22 cellular contexts compared by ENCODE assay signal in the genomic region with DNA sequence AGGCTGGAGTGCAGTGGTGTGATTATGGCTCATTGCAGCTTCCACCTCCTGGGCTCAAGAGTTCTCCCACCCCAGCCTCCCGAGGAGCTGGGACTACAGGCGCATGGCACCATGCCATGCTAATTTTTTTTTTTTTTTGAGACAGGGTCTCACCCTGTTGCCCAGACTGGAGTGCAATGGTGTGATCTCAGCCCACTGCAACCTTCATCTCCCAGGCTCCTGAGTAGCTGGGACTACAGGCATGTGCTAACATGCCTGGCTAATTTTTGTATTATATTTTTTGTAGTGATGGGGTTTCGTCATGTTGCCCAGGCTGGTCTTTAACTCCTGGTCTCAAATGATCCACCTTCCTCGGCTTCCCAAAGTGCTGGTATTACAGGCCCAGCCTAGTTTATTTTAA. TPM values are rescaled to one million over a fixed set of nuclear protein-coding genes. Genes with fewer than 3 reads are reported as not detected.
DNase-seq lines count a peak whose midpoint lies in the region; ATAC-seq, FAIRE-seq and TF ChIP-seq lines count a peak whose summit lies in the region.
"Had no signal": no experiment of that assay in that cellular context is flagged by ENCODE, and none has a peak within 500 bp of the region (broad histone marks: within the 10 kb centered on the region; RNA-seq: fewer than 3 reads in every experiment).

No MANE protein-coding gene starts in this region.

- POLR2A ChIA-PET in A549 (lab: Yijun Ruan, JAX) = no interaction called here
- POLR2A ChIA-PET in naive thymus-derived CD4-positive, alpha-beta T cell (lab: Charles Lee) = no interaction called here

- no peak for ATAC-seq in A549
- ATAC-seq in effector memory CD8-positive, alpha-beta T cell (replicated peaks) = no peak
- ATAC-seq in GM21717 (IDR thresholded peaks at IDR 0.05; ENCODE audit: unreplicated experiment) = no peak
- no peak for ATAC-seq in naive thymus-derived CD4-positive, alpha-beta T cell
- ATAC-seq: left lung, Right ventricle myocardium inferior had no signal

- 72% methylated on average over 4 of the region's 4 CpGs for WGBS in A549 (ENCODE audit: missing lambda C conversion rate)

- no peaks in the 10 kb centered on the region for H3K36me3 ChIP-seq in astrocyte (ENCODE audit: insufficient read depth, low read length)
- H3K36me3 ChIP-seq in naive thymus-derived CD4-positive, alpha-beta T cell (ENCODE audit: control insufficient read depth in 2 of 3, insufficient read depth in 3 of 3, low read length in 3 of 3) = no peaks in the 10 kb centered on the region
- H3K36me3 ChIP-seq: left lung, sigmoid colon had no signal

- H3K4me2 ChIP-seq in A549 (0 out of 3 replicates have a peak overlapping the region, but pooled peaks have one; percentile 4), astrocyte (ENCODE audit: low read length) (no peak overlapping the region)

- H3K4me3 ChIP-seq in A549 (no peak overlapping the region), GM12864 (ENCODE audit: low read depth, low read length) (peak overlapping the region; percentile 62), astrocyte (ENCODE audit: insufficient read depth, low read depth, low read length) (no peak overlapping the region)
- H3K4me3 ChIP-seq in naive thymus-derived CD4-positive, alpha-beta T cell (ENCODE audit: low read length) = no peak overlapping the region
- H3K4me3 ChIP-seq: left lung, sigmoid colon, testis had no signal

- FAIRE-seq in A549 (lab: Jason Lieb, UNC) (no peak), astrocyte (lab: Jason Lieb, UNC) (no peak)
- FAIRE-seq: endothelial cell of umbilical vein had no signal

- intact Hi-C loops in naive thymus-derived CD4-positive, alpha-beta T cell (cut with micrococcal nuclease) = loop anchor here in 1 of 2 donors (5.0 kb wide), 2 partner anchors 48 to 98 kb away; a partner anchor contains a TSS

- no peaks in the 10 kb centered on the region for H3K79me2 ChIP-seq in astrocyte (ENCODE audit: insufficient read depth, low read length)

- H3K4me1 Mint-ChIP-seq in astrocyte (ENCODE audit: low read depth, unreplicated experiment) = peaks cover 12% of the 10 kb centered on the region
- H3K4me1 Mint-ChIP-seq in effector memory CD8-positive, alpha-beta T cell (ENCODE audit: low read depth in 2 of 2) = peaks cover 12 to 15% of the 10 kb centered on the region in 2 donors
- H3K4me1 Mint-ChIP-seq in naive thymus-derived CD4-positive, alpha-beta T cell = peaks cover 9 to 21% (median 16%) of the 10 kb centered on the region in 7 donors

- H3K36me3 Mint-ChIP-seq in astrocyte (ENCODE audit: low read depth, unreplicated experiment) = no peaks in the 10 kb centered on the region
- H3K36me3 Mint-ChIP-seq in effector memory CD8-positive, alpha-beta T cell (ENCODE audit: insufficient read depth) = peaks cover 2% of the 10 kb centered on the region
- no peaks in the 10 kb centered on the region for H3K36me3 Mint-ChIP-seq in naive thymus-derived CD4-positive, alpha-beta T cell

- H3K9me3 Mint-ChIP-seq in astrocyte (ENCODE audit: unreplicated experiment) = no peaks in the 10 kb centered on the region
- H3K9me3 Mint-ChIP-seq in effector memory CD8-positive, alpha-beta T cell = no peaks in the 10 kb centered on the region
- H3K9me3 Mint-ChIP-seq in naive thymus-derived CD4-positive, alpha-beta T cell = peaks cover 0 to 3% (median 0%) of the 10 kb centered on the region in 11 donors
- H3K9me3 Mint-ChIP-seq: dendritic cell treated with granulocyte-macrophage colony-stimulating factor and Interleukin-4, amounts not matched to agents 40 ng/mL and 50 ng/mL, for 4 days; H9; neural crest cell had no signal

- peak overlapping the region; percentile 67 for H3K27ac Mint-ChIP-seq in astrocyte (ENCODE audit: unreplicated experiment)
- H3K27ac Mint-ChIP-seq in effector memory CD8-positive, alpha-beta T cell = no peak overlapping the region
- no peak overlapping the region for H3K27ac Mint-ChIP-seq in naive thymus-derived CD4-positive, alpha-beta T cell
- H3K27ac Mint-ChIP-seq: dendritic cell treated with granulocyte-macrophage colony-stimulating factor and Interleukin-4, amounts not matched to agents 40 ng/mL and 50 ng/mL, for 4 days had no signal

- TF ChIP-seq EP300 in A549 (IDR thresholded peaks at IDR 0.05) = no peak

- H3K9me3 ChIP-seq in A549 = no peaks in the 10 kb centered on the region
- H3K9me3 ChIP-seq in astrocyte (ENCODE audit: insufficient read depth, low read depth, low read length) = no peaks in the 10 kb centered on the region
- no peaks in the 10 kb centered on the region for H3K9me3 ChIP-seq in naive thymus-derived CD4-positive, alpha-beta T cell (ENCODE audit: control insufficient read depth in 2 of 3, low read length in 3 of 3)
- H3K9me3 ChIP-seq: left lung, sigmoid colon, testis had no signal

- DNase-seq in A549 (ENCODE audit: low read depth in 1 of 2, low spot score in 1 of 2) = no peak
- no peak for DNase-seq in GM12864 (ENCODE audit: low read depth)
- DNase-seq in NCI-H1694 (lab: John Stamatoyannopoulos, UW) = peak; percentile 55
- no peak for DNase-seq in astrocyte (ENCODE audit: low read depth)
- no peak for DNase-seq in effector memory CD8-positive, alpha-beta T cell
- DNase-seq in SKM-1 (lab: John Stamatoyannopoulos, UW; ENCODE audit: unreplicated experiment) = no peak
- DNase-seq in naive thymus-derived CD4-positive, alpha-beta T cell = no peak
- DNase-seq: activated CD4-positive, alpha-beta T cell treated with anti-CD3 and anti-CD28 coated beads, Interleukin-2, amount 50 U/mL, for 4 hours; activated gamma-delta T cell; GDM1; H9; KBM-7; left lung; posterior cingulate gyrus; sigmoid colon; testis had no signal

- no peak for TF ChIP-seq POLR2A in A549 (IDR thresholded peaks at IDR 0.05; ENCODE audit: low read length)

- H3K27me3 Mint-ChIP-seq in astrocyte (ENCODE audit: low read depth, unreplicated experiment) = no peaks in the 10 kb centered on the region
- peaks cover 59 to 72% of the 10 kb centered on the region in 2 donors for H3K27me3 Mint-ChIP-seq in effector memory CD8-positive, alpha-beta T cell
- H3K27me3 Mint-ChIP-seq in naive thymus-derived CD4-positive, alpha-beta T cell = peaks cover 36 to 80% (median 53%) of the 10 kb centered on the region in 5 donors

- no peak overlapping the region for H3K4me3 Mint-ChIP-seq in astrocyte (ENCODE audit: unreplicated experiment)
- H3K4me3 Mint-ChIP-seq in effector memory CD8-positive, alpha-beta T cell = no peak overlapping the region
- no peak overlapping the region for H3K4me3 Mint-ChIP-seq in naive thymus-derived CD4-positive, alpha-beta T cell
- H3K4me3 Mint-ChIP-seq: dendritic cell treated with granulocyte-macrophage colony-stimulating factor and Interleukin-4, amounts not matched to agents 40 ng/mL and 50 ng/mL, for 4 days; H9; neural crest cell had no signal

- H3K9ac ChIP-seq in astrocyte (ENCODE audit: low read length) = no peak overlapping the region

- H3K4me1 ChIP-seq in A549 (peaks cover 20% of the 10 kb centered on the region), astrocyte (ENCODE audit: insufficient read depth, low read length) (peaks cover 6% of the 10 kb centered on the region)
- peaks cover 0 to 5% of the 10 kb centered on the region in 2 donors for H3K4me1 ChIP-seq in naive thymus-derived CD4-positive, alpha-beta T cell (ENCODE audit: control insufficient read depth in 2 of 2, insufficient read depth in 2 of 2, low read length in 2 of 2)

- no peak overlapping the region for H2AFZ ChIP-seq in astrocyte (ENCODE audit: low read depth, low read length)

- H3K27me3 ChIP-seq in astrocyte (ENCODE audit: insufficient read depth, low read length) = no peaks in the 10 kb centered on the region
- no peaks in the 10 kb centered on the region for H3K27me3 ChIP-seq in naive thymus-derived CD4-positive, alpha-beta T cell (ENCODE audit: control insufficient read depth in 2 of 2, insufficient read depth in 2 of 2, low read length in 2 of 2)
- H3K27me3 ChIP-seq: left lung, sigmoid colon, testis had no signal

- H3K27ac ChIP-seq in A549 (peak overlapping the region in 1 of 2 experiments; percentile 12; a peak in 1 of 6 replicates), astrocyte (ENCODE audit: low read depth, low read length) (no peak overlapping the region)
- no peak overlapping the region for H3K27ac ChIP-seq in naive thymus-derived CD4-positive, alpha-beta T cell (ENCODE audit: low read depth, low read length)
- H3K27ac ChIP-seq: C4-2B, left lung, sigmoid colon, testis had no signal

- CTCF ChIA-PET in A549 (lab: Yijun Ruan, JAX) = interaction anchor here (1.0 to 1.2 kb wide), 2 partner anchors 60 to 61 kb away, joined by 3 to 4 read pairs; no protein-coding TSS in a partner anchor
- CTCF ChIA-PET in naive thymus-derived CD4-positive, alpha-beta T cell (lab: Charles Lee) = no interaction called here

- H4K20me1 ChIP-seq in astrocyte (ENCODE audit: insufficient read depth, low read length) = no peaks in the 10 kb centered on the region

- TF ChIP-seq RAD21 in A549 (conservative IDR thresholded peaks at IDR 0.05 in 1 of 2, IDR thresholded peaks at IDR 0.05 in 1 of 2) = no peak

- TF ChIP-seq CTCF in A549 (IDR thresholded peaks at IDR 0.05) (no peak), GM12864 (IDR thresholded peaks at IDR 0.05; ENCODE audit: low read depth, low read length, missing control alignments) (no peak), astrocyte (IDR thresholded peaks at IDR 0.05; ENCODE audit: insufficient read depth, low read depth, low read length) (no peak)

TF ChIP-seq in A549, 52 proteins besides CTCF, POLR2A, EP300 and RAD21 (continues in another document):
- TF ChIP-seq ESRRA (IDR thresholded peaks at IDR 0.05; ENCODE audit: borderline replicate concordance, low read length) (no peak), CBX2 (IDR thresholded peaks at IDR 0.05; ENCODE audit: borderline replicate concordance, low read depth) (no peak), RARB (CRISPR knock-in tag; IDR thresholded peaks at IDR 0.05) (no peak), EHMT2 (IDR thresholded peaks at IDR 0.05; ENCODE audit: low read depth) (no peak)
- TF ChIP-seq, protein P1, sequence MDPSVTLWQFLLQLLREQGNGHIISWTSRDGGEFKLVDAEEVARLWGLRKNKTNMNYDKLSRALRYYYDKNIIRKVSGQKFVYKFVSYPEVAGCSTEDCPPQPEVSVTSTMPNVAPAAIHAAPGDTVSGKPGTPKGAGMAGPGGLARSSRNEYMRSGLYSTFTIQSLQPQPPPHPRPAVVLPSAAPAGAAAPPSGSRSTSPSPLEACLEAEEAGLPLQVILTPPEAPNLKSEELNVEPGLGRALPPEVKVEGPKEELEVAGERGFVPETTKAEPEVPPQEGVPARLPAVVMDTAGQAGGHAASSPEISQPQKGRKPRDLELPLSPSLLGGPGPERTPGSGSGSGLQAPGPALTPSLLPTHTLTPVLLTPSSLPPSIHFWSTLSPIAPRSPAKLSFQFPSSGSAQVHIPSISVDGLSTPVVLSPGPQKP (IDR thresholded peaks at IDR 0.05; ENCODE audit: low read depth, low read length) = no peak

RNA-seq across cellular contexts. Expression of a gene that starts 4.0 kb away (rescaled TPM):
- polyA plus RNA-seq in A549 (2011; rRNA removed) (8.3 and 13.3 TPM in 2 replicates), A549 (2017; fragmentation: RNase III; extraction: RNeasy Plus Mini Kit Qiagen cat#74134 plus additional on column Dnase treatment) (7.7 to 9.8 TPM (median 8.5 TPM) in 3 replicates)
- 1.2 and 1.5 TPM in 2 replicates for polyA plus RNA-seq in A549 (2012; cell fraction: cytosol; rRNA removed)
- 1.2 and 2.8 TPM in 2 replicates for polyA plus RNA-seq in A549 (2012; cell fraction: nucleus; rRNA removed)
- 11.3 and 12.4 TPM in 2 replicates for polyA minus RNA-seq in A549 (2011; rRNA and poly(A)+ RNA removed)
- 10.3 and 11.0 TPM in 2 replicates for total RNA-seq in astrocyte
- 1 to 10 TPM; 1.6 to 3.1 (median 1.9) TPM for total RNA-seq in naive thymus-derived CD4-positive, alpha-beta T cell
- under 1 TPM; 0.44 to 0.61 TPM for polyA plus RNA-seq in naive thymus-derived CD4-positive, alpha-beta T cell
